Comparison of ENCODE assay signal across 8 cellular contexts in genomic region chr19:46714523-46715106, GRCh38. TPM values are rescaled to one million over a fixed set of nuclear protein-coding genes. Genes with fewer than 3 reads are reported as not detected.
DNase-seq lines count a peak whose midpoint lies in the region; ATAC-seq and TF ChIP-seq lines count a peak whose summit lies in the region.

No MANE protein-coding gene starts in this region.

- TF ChIP-seq CTCF in endodermal cell (conservative IDR thresholded peaks at IDR 0.05) (no peak), neutrophil (IDR thresholded peaks at IDR 0.05) (peak; percentile 6)

- peak overlapping the region; percentile 91 for H3K27ac Mint-ChIP-seq in endodermal cell

- 20 to 21% methylated on average over 3 to 7 of the region's 8 CpGs for WGBS in endodermal cell (ENCODE audit: insufficient coverage in 1 of 2, insufficient read length in 1 of 2), 2 experiments

- DNase-seq in activated gamma-delta T cell treated with Interleukin-2 at 50 U/mL for 16 hours (peak; percentile 70), activated gamma-delta T cell (lab: John Stamatoyannopoulos, UW) (no peak), endodermal cell (no peak), MV-4-11 (lab: John Stamatoyannopoulos, UW) (no peak)
- peak; percentile 61 for DNase-seq in activated CD4-positive, CD25-positive, alpha-beta regulatory T cell treated with anti-CD3 and anti-CD28 coated beads, Interleukin-2, amount 50 U/mL, for 72 hours

- H3K27me3 Mint-ChIP-seq in endodermal cell (ENCODE audit: insufficient read depth): no peaks in the 10 kb centered on the region

- H3K9me3 Mint-ChIP-seq in endodermal cell: no peaks in the 10 kb centered on the region

- H3K4me3 ChIP-seq in endodermal cell (ENCODE audit: low read length) (peak overlapping the region; percentile 96), neutrophil (ENCODE audit: low read depth in 1 of 2, low read length in 1 of 2) (peak overlapping the region; percentile 94 to 95)

- no peaks in the 10 kb centered on the region for H3K27me3 ChIP-seq in endodermal cell (ENCODE audit: control insufficient read depth, insufficient read depth, low read length, poor library complexity, severe bottlenecking)
- H3K27me3 ChIP-seq in neutrophil: no peaks in the 10 kb centered on the region

- peak overlapping the region; percentile 94 for H3K4me3 Mint-ChIP-seq in endodermal cell

- H3K4me1 ChIP-seq in endodermal cell (ENCODE audit: control insufficient read depth, insufficient read depth, low read length) (no peaks in the 10 kb centered on the region), neutrophil (ENCODE audit: control insufficient read depth in 1 of 2, insufficient read depth in 1 of 2, low read depth in 1 of 2, low read length in 1 of 2) (peaks cover 43 to 52% of the 10 kb centered on the region in 2 experiments)

- no peaks in the 10 kb centered on the region for H3K9me3 ChIP-seq in endodermal cell (ENCODE audit: control insufficient read depth, low read length)
- H3K9me3 ChIP-seq in neutrophil: no peaks in the 10 kb centered on the region

- H3K27ac ChIP-seq in endodermal cell (ENCODE audit: low read depth, low read length) (no peak overlapping the region), neutrophil (peak overlapping the region; percentile 92)

- H3K36me3 Mint-ChIP-seq in endodermal cell (ENCODE audit: low read depth): peaks cover 26% of the 10 kb centered on the region

- H3K4me1 Mint-ChIP-seq in endodermal cell: peaks cover 13% of the 10 kb centered on the region

- ATAC-seq in HG03045 (IDR thresholded peaks at IDR 0.05; ENCODE audit: unreplicated experiment) (no peak), HG03095 (IDR thresholded peaks at IDR 0.05; ENCODE audit: unreplicated experiment) (no peak)

- peak overlapping the region; percentile 86 for H3K9ac ChIP-seq in endodermal cell (ENCODE audit: extremely low read depth, low read length, poor library complexity, severe bottlenecking)

- H3K36me3 ChIP-seq in endodermal cell (ENCODE audit: control insufficient read depth, insufficient read depth, low read length): peaks cover 18% of the 10 kb centered on the region
- H3K36me3 ChIP-seq in neutrophil: peaks cover 30% of the 10 kb centered on the region

RNA-seq across cellular contexts. Expression of gene PRKD2, which starts 2.3 kb away (rescaled TPM):
- total RNA-seq in endodermal cell: 10 to 100 TPM; 80.5 to 90.8 TPM
- 29.2 TPM for polyA plus RNA-seq in endodermal cell (2013, experiment 1 of 2)
- 30.6 TPM for polyA plus RNA-seq in endodermal cell (2013, experiment 2 of 2)

RNA-seq across cellular contexts. Expression of gene FKRP, which starts 31.2 kb away (rescaled TPM):
- total RNA-seq in endodermal cell: 10 to 100 TPM; 19.8 to 33.7 TPM
- 28.9 TPM for polyA plus RNA-seq in endodermal cell (2013, experiment 1 of 2)
- polyA plus RNA-seq in endodermal cell (2013, experiment 2 of 2): 25.7 TPM

RNA-seq across cellular contexts. Expression of gene STRN4, which starts 31.6 kb away (rescaled TPM):
- total RNA-seq in endodermal cell: 100 to 1,000 TPM; 142 to 155 TPM
- polyA plus RNA-seq in endodermal cell (2013, experiment 1 of 2): 94.4 TPM
- polyA plus RNA-seq in endodermal cell (2013, experiment 2 of 2): 83.3 TPM

RNA-seq across cellular contexts. Expression of gene DACT3, which starts 53.6 kb away (rescaled TPM):
- total RNA-seq in endodermal cell: under 1 TPM; 0.15 to 0.70 TPM
- 11.3 TPM for polyA plus RNA-seq in endodermal cell (2013, experiment 1 of 2)
- 10.6 TPM for polyA plus RNA-seq in endodermal cell (2013, experiment 2 of 2)

Comparison
In these comparisons a context has a peak if more than half of its experiments do, and no peak if none do; other contexts are left out.
1. DNase-seq: peak in activated gamma-delta T cell treated with Interleukin-2 at 50 U/mL for 16 hours (single experiment) and activated CD4-positive, CD25-positive, alpha-beta regulatory T cell treated with anti-CD3 and anti-CD28 coated beads, Interleukin-2, amount 50 U/mL, for 72 hours (single experiment); none in activated gamma-delta T cell (single experiment), endodermal cell (single experiment) and MV-4-11 (single experiment).